Comparison of ENCODE assay signal across 16 cellular contexts in genomic region chr12:27334721-27335082, GRCh38. TPM values are rescaled to one million over a fixed set of nuclear protein-coding genes. Genes with fewer than 3 reads are reported as not detected.
DNase-seq lines count a peak whose midpoint lies in the region; ATAC-seq, FAIRE-seq and TF ChIP-seq lines count a peak whose summit lies in the region.
"Had no signal": no experiment of that assay in that cellular context is flagged by ENCODE, and none has a peak within 500 bp of the region (broad histone marks: within the 10 kb centered on the region; RNA-seq: fewer than 3 reads in every experiment).

No MANE protein-coding gene starts in this region.

- DNase-seq in GM19239 (ENCODE audit: insufficient read length, low spot score) (no peak), Panc1 (ENCODE audit: low read depth, low spot score) (no peak), esophagus squamous epithelium (lab: John Stamatoyannopoulos, UW) (no peak), stomach (no peak)
- no peak for DNase-seq in stimulated activated CD4-positive, alpha-beta T cell treated with anti-CD3 and anti-CD28 coated beads, Interleukin-4, amount 100 ng/mL, for 1 hour
- DNase-seq: C1 segment of cervical spinal cord, DMS153, EL, NCI-H2107, NCI-H226, Peyer's patch, SHP77 had no signal

- FAIRE-seq in GM19239 (lab: Jason Lieb, UNC): peak; percentile 70
- FAIRE-seq: GM12892 had no signal

- POLR2A ChIA-PET in Panc1 (lab: Charles Lee): no interaction called here

- H3K4me3 ChIP-seq in Panc1 (ENCODE audit: low read depth in 2 of 2, low read length in 2 of 2) (no peak overlapping the region), esophagus squamous epithelium (peak overlapping the region in 3 of 4 donors; percentile 68 to 94 (median 84)), stomach (peak overlapping the region in 1 of 4 donors; percentile 85)

- peak overlapping the region; percentile 19; the same call in 1 of the 2 replicates for H3K27ac ChIP-seq in Panc1 (ENCODE audit: low read length)
- H3K27ac ChIP-seq in esophagus squamous epithelium: peak overlapping the region in 3 of 4 donors; percentile 8 to 81 (median 81)
- peak overlapping the region; percentile 36 to 85 (median 85) for H3K27ac ChIP-seq in stomach
- H3K27ac ChIP-seq: Peyer's patch had no signal

- CTCF ChIA-PET in Panc1 (lab: Charles Lee): no interaction called here

- no peak for TF ChIP-seq CTCF in Panc1 (IDR thresholded peaks at IDR 0.05)
- TF ChIP-seq CTCF in esophagus squamous epithelium (IDR thresholded peaks at IDR 0.05): no peak
- TF ChIP-seq CTCF in stomach (IDR thresholded peaks at IDR 0.05): no peak

- ATAC-seq in Panc1 (no peak), GM21447 (IDR thresholded peaks at IDR 0.05; ENCODE audit: unreplicated experiment) (no peak), GM21381 (IDR thresholded peaks at IDR 0.05; ENCODE audit: unreplicated experiment) (no peak)
- ATAC-seq: SK-N-SH treated with all-trans-retinoic acid at 6 μM for 48 hours had no signal

- no peak for TF ChIP-seq EP300 in stomach (IDR thresholded peaks at IDR 0.05)

- BruUV-seq in Panc1 (replicated peaks; lab: Mats Ljungman, UMichigan): no TSS peak

- H3K4me1 ChIP-seq in Panc1 (ENCODE audit: control insufficient read depth, insufficient read depth, low read length): peaks cover 46% of the 10 kb centered on the region
- peaks cover 20 to 81% (median 33%) of the 10 kb centered on the region in 3 donors for H3K4me1 ChIP-seq in esophagus squamous epithelium
- H3K4me1 ChIP-seq in stomach: peaks cover 23 to 59% (median 45%) of the 10 kb centered on the region in 4 donors

- H3K36me3 ChIP-seq in Panc1 (ENCODE audit: control insufficient read depth, insufficient read depth, low read length) (no peaks in the 10 kb centered on the region), esophagus squamous epithelium (no peaks in the 10 kb centered on the region), stomach (no peaks in the 10 kb centered on the region)
- H3K36me3 ChIP-seq: Peyer's patch had no signal

- intact Hi-C loops in Panc1 (cut with micrococcal nuclease; ENCODE audit: unreplicated experiment): loop anchor here (10.0 kb wide), 2 partner anchors 50 to 370 kb away; no protein-coding TSS in a partner anchor
- intact Hi-C loops in esophagus squamous epithelium (cut with DNase I): no loop called here
- intact Hi-C loops in stomach (cut with DNase I; ENCODE audit: low total_unique reads): no loop called here

- in situ Hi-C loops in Panc1 (cut with HindIII; ENCODE audit: low pct_unique_long_range_greater_than_20kb, low sequenced_read_pairs): no loop called here

- 72 to 77% methylated on average over 6 of the region's 6 CpGs for WGBS in esophagus squamous epithelium, 2 donors
- WGBS in stomach, 5 donors: 61 to 84% (median 68%) methylated on average over 6 of the region's 6 CpGs

- H3K27me3 ChIP-seq in Panc1 (ENCODE audit: control insufficient read depth, insufficient read depth, low read length) (no peaks in the 10 kb centered on the region), esophagus squamous epithelium (no peaks in the 10 kb centered on the region), stomach (peaks cover 0 to 19% (median 0%) of the 10 kb centered on the region in 3 donors)
- H3K27me3 ChIP-seq: Peyer's patch had no signal

- no peaks in the 10 kb centered on the region for H3K9me3 ChIP-seq in Panc1 (ENCODE audit: control insufficient read depth, insufficient read depth, low read depth, low read length)
- no peaks in the 10 kb centered on the region for H3K9me3 ChIP-seq in esophagus squamous epithelium
- no peaks in the 10 kb centered on the region for H3K9me3 ChIP-seq in stomach
- H3K9me3 ChIP-seq: Peyer's patch had no signal

- no peak for TF ChIP-seq POLR2A in esophagus squamous epithelium (IDR thresholded peaks at IDR 0.05)
- no peak for TF ChIP-seq POLR2A in stomach (IDR thresholded peaks at IDR 0.05)

RNA-seq across cellular contexts. Expression of gene BMAL2, which starts 2.1 kb away (rescaled TPM):
- total RNA-seq in Panc1 (2021; ENCODE audit: unreplicated experiment) (43.9 TPM), esophagus squamous epithelium (10 to 100 TPM; 19.3 to 80.7 (median 39.1) TPM), stomach (10 to 100 TPM in 2 of 5 donors, 1 to 10 TPM in 3; 3.8 to 23.7 (median 8.9) TPM)
- polyA plus RNA-seq in Panc1 (2012; ENCODE audit: insufficient read length): 13.5 TPM
- 10 to 100 TPM in 2 of 3 donors, 1 to 10 TPM in 1; 6.7 to 34.4 (median 12.3) TPM for polyA plus RNA-seq in stomach

Comparison
In these comparisons a context has a peak if more than half of its experiments do, and no peak if none do; other contexts are left out.
1. H3K27ac ChIP-seq: peak in every context shown above with its lines; median percentile 85 in stomach; 81 in esophagus squamous epithelium; 19 in Panc1.
2. H3K4me3 ChIP-seq: peak in esophagus squamous epithelium (3 of 4); none in Panc1 (0 of 2).